Comparison of ENCODE assay signal across 12 cellular contexts in genomic region chr6:121482004-121482693, GRCh38. TPM values are rescaled to one million over a fixed set of nuclear protein-coding genes. Genes with fewer than 3 reads are reported as not detected.
DNase-seq lines count a peak whose midpoint lies in the region; ATAC-seq and TF ChIP-seq lines count a peak whose summit lies in the region.
"Had no signal": no experiment of that assay in that cellular context is flagged by ENCODE, and none has a peak within 500 bp of the region (broad histone marks: within the 10 kb centered on the region; RNA-seq: fewer than 3 reads in every experiment).

No MANE protein-coding gene starts in this region.

- no peak overlapping the region for H3K56ac ChIP-seq in mesendoderm (ENCODE audit: low read length)

- H3K9ac ChIP-seq in mesendoderm (ENCODE audit: low read length) = no peak overlapping the region

- no peak overlapping the region for H2BK5ac ChIP-seq in mesendoderm (ENCODE audit: low read length)

- no peak overlapping the region for H4K8ac ChIP-seq in mesendoderm (ENCODE audit: low read depth, low read length)

- H2BK15ac ChIP-seq in mesendoderm (replicated peaks; ENCODE audit: low read depth) = no peak overlapping the region

- H3K36me3 ChIP-seq in mesendoderm (ENCODE audit: control insufficient read depth, insufficient read depth, low read length) = no peaks in the 10 kb centered on the region

- DNase-seq in AG10803 (ENCODE audit: low read depth) (peak; percentile 64), NCI-H226 (peak; percentile 89), dermis blood vessel endothelial cell (peak; percentile 93), mesendoderm (peak; percentile 68), LoVo (ENCODE audit: low spot score) (no peak)
- DNase-seq in stimulated activated CD4-positive, alpha-beta T cell treated with anti-CD3 and anti-CD28 coated beads, Interleukin-4, amount 100 ng/mL, for 1 hour = no peak
- DNase-seq: NCI-H446 treated with DMSO at 0.1 percent for 48 hours; RPMI8226; stimulated activated CD4-positive, alpha-beta T cell treated with anti-CD3 and anti-CD28 coated beads, Interleukin-15, amount 100 ng/mL, for 24 hours had no signal

- H3K79me1 ChIP-seq in mesendoderm (ENCODE audit: low read length) = no peaks in the 10 kb centered on the region

- no peak overlapping the region for H3K4ac ChIP-seq in mesendoderm (ENCODE audit: low read depth, low read length)

- H3K4me3 ChIP-seq in AG10803 (ENCODE audit: low read length) (no peak overlapping the region), mesendoderm (ENCODE audit: low read length) (no peak overlapping the region)

- H3K79me2 ChIP-seq in mesendoderm (ENCODE audit: control insufficient read depth, insufficient read depth, low read length) = no peaks in the 10 kb centered on the region

- no peak for TF ChIP-seq CTCF in AG10803 (conservative IDR thresholded peaks at IDR 0.05; ENCODE audit: low read length)

- no peak overlapping the region for H3K23ac ChIP-seq in mesendoderm (ENCODE audit: low read length)

- H3K4me2 ChIP-seq in mesendoderm (ENCODE audit: low read length) = no peak overlapping the region

- ATAC-seq in GM21576 (IDR thresholded peaks at IDR 0.05; ENCODE audit: unreplicated experiment) (no peak), GM18861 (IDR thresholded peaks at IDR 0.05; ENCODE audit: unreplicated experiment) (no peak)

- no peak overlapping the region for H3K27ac ChIP-seq in mesendoderm (ENCODE audit: low read depth, low read length)
- H3K27ac ChIP-seq: HL-60 had no signal

- H3K18ac ChIP-seq in mesendoderm (ENCODE audit: low read length) = no peak overlapping the region

- no peak overlapping the region for H4K5ac ChIP-seq in mesendoderm (ENCODE audit: low read length)

- WGBS in mesendoderm (ENCODE audit: extremely low coverage, insufficient coverage, low lambda C conversion rate) = no CpG with 5 or more reads among the region's 6 CpGs

- H2BK120ac ChIP-seq in mesendoderm (ENCODE audit: low read depth, low read length) = no peak overlapping the region

- no peak overlapping the region for H2AK5ac ChIP-seq in mesendoderm (ENCODE audit: low read length)

- no peaks in the 10 kb centered on the region for H3K27me3 ChIP-seq in mesendoderm (ENCODE audit: insufficient read depth, low read length, poor library complexity)

- H3K4me1 ChIP-seq in mesendoderm (ENCODE audit: control insufficient read depth, low read depth, low read length) = peaks cover 2% of the 10 kb centered on the region

RNA-seq across cellular contexts. Expression of gene GJA1, which starts 46.7 kb away (rescaled TPM):
- total RNA-seq in dermis blood vessel endothelial cell = 482 and 745 TPM in 2 replicates
- polyA plus RNA-seq in mesendoderm (2013, experiment 1 of 2) = 921 TPM
- polyA plus RNA-seq in mesendoderm (2013, experiment 2 of 2) = 892 TPM

Comparison
In these comparisons a context has a peak if more than half of its experiments do, and no peak if none do; other contexts are left out.
1. DNase-seq: peak in AG10803 (single experiment), NCI-H226 (single experiment), dermis blood vessel endothelial cell (single experiment) and mesendoderm (single experiment); none in LoVo (single experiment) and stimulated activated CD4-positive, alpha-beta T cell treated with anti-CD3 and anti-CD28 coated beads, Interleukin-4, amount 100 ng/mL, for 1 hour (single experiment).